Comparison of ENCODE assay signal across 9 cellular contexts in the genomic region with DNA sequence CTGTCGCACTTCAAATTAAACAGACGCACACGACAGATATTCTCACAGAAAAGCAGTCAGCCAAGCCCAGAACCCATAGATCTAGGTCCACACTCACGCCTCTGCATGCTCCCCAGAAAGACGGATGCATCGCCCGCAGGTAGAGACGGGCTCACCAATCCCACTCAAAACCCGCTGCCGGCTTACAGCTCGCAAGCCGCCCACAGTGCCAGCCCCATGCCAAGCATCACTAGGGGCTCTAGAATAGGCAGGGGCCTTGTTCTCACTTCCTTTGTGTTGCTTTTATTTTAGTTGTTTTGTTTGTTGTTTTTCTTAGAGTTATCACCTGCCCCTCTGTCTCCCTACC. TPM values are rescaled to one million over a fixed set of nuclear protein-coding genes. Genes with fewer than 3 reads are reported as not detected.
DNase-seq lines count a peak whose midpoint lies in the region; ATAC-seq and TF ChIP-seq lines count a peak whose summit lies in the region.
"Had no signal": no experiment of that assay in that cellular context is flagged by ENCODE, and none has a peak within 500 bp of the region (broad histone marks: within the 10 kb centered on the region; RNA-seq: fewer than 3 reads in every experiment).

No MANE protein-coding gene starts in this region.

- ATAC-seq in GM19397 (IDR thresholded peaks at IDR 0.05; ENCODE audit: unreplicated experiment): no peak
- no peak for ATAC-seq in GM21381 (IDR thresholded peaks at IDR 0.05; ENCODE audit: unreplicated experiment)

- H3K4me1 ChIP-seq in BLaER1 treated with 17β-estradiol and CSF1 and Interleukin-3, amounts not matched to agents 10 nM and 100 nM: peaks cover 5 to 12% (median 7%) of the 10 kb centered on the region in 10 experiments; a peak in 13 of 20 replicates
- H3K4me1 ChIP-seq in SJCRH30: no peaks in the 10 kb centered on the region
- no peaks in the 10 kb centered on the region for H3K4me1 ChIP-seq in esophagus (ENCODE audit: control insufficient read depth in 2 of 2, insufficient read depth in 2 of 2, low read length in 1 of 2)
- peaks cover 16% of the 10 kb centered on the region for H3K4me1 ChIP-seq in osteoblast (ENCODE audit: insufficient read depth, low read length)

- no peaks in the 10 kb centered on the region for H3K9me3 ChIP-seq in BLaER1 treated with 17β-estradiol and CSF1 and Interleukin-3, amounts not matched to agents 10 nM and 100 nM (replicated peaks in 1 of 11)
- no peaks in the 10 kb centered on the region for H3K9me3 ChIP-seq in SJCRH30 (replicated peaks)
- H3K9me3 ChIP-seq in esophagus (ENCODE audit: control insufficient read depth in 2 of 2, insufficient read depth in 1 of 2, low read depth in 1 of 2, low read length in 1 of 2): no peaks in the 10 kb centered on the region
- no peaks in the 10 kb centered on the region for H3K9me3 ChIP-seq in osteoblast (ENCODE audit: low read depth, low read length)

- DNase-seq in SJCRH30 (no peak), osteoblast (ENCODE audit: insufficient read length, low spot score, missing footprints) (no peak), NCI-H1092 treated with DMSO at 0.1 percent for 48 hours (lab: John Stamatoyannopoulos, UW) (no peak), cerebellum (ENCODE audit: low spot score) (no peak)

- H3K79me2 ChIP-seq in osteoblast (ENCODE audit: insufficient read depth, low read length): peaks cover 47% of the 10 kb centered on the region

- peaks cover 0 to 11% (median 6%) of the 10 kb centered on the region in 11 experiments; a peak in 9 of 22 replicates for H4K20me1 ChIP-seq in BLaER1 treated with 17β-estradiol and CSF1 and Interleukin-3, amounts not matched to agents 10 nM and 100 nM
- peaks cover 12% of the 10 kb centered on the region for H4K20me1 ChIP-seq in osteoblast (ENCODE audit: insufficient read depth, low read length)

- WGBS in esophagus, 2 donors: 36 to 39% methylated on average over 12 of the region's 12 CpGs

- peak overlapping the region in 1 of 11 experiments; percentile 69; a peak in 2 of 22 replicates for H3K9ac ChIP-seq in BLaER1 treated with 17β-estradiol and CSF1 and Interleukin-3, amounts not matched to agents 10 nM and 100 nM

- peaks cover 39 to 53% (median 50%) of the 10 kb centered on the region in 11 experiments for H3K27me3 ChIP-seq in BLaER1 treated with 17β-estradiol and CSF1 and Interleukin-3, amounts not matched to agents 10 nM and 100 nM
- H3K27me3 ChIP-seq in SJCRH30 (no peaks in the 10 kb centered on the region), esophagus (ENCODE audit: control insufficient read depth in 1 of 2, insufficient read depth in 2 of 2, low read length in 2 of 2) (no peaks in the 10 kb centered on the region), osteoblast (ENCODE audit: insufficient read depth, low read length) (no peaks in the 10 kb centered on the region)

- H3K4me2 ChIP-seq in BLaER1 treated with 17β-estradiol and CSF1 and Interleukin-3, amounts not matched to agents 10 nM and 100 nM: peak overlapping the region; percentile 71 to 99 (median 89); a peak in 18 of 22 replicates
- peak overlapping the region; percentile 82 for H3K4me2 ChIP-seq in osteoblast (ENCODE audit: insufficient read depth, low read length)

- H3K27ac ChIP-seq in BLaER1 treated with 17β-estradiol and CSF1 and Interleukin-3, amounts not matched to agents 10 nM and 100 nM: no peak overlapping the region
- H3K27ac ChIP-seq in SJCRH30: no peak overlapping the region
- H3K27ac ChIP-seq in esophagus (ENCODE audit: low read depth in 2 of 2, low read length in 1 of 2): no peak overlapping the region
- no peak overlapping the region for H3K27ac ChIP-seq in osteoblast (ENCODE audit: low read depth, low read length)
- H3K27ac ChIP-seq: HL-60 had no signal

- H3K4me3 ChIP-seq in BLaER1 treated with 17β-estradiol and CSF1 and Interleukin-3, amounts not matched to agents 10 nM and 100 nM: peak overlapping the region; percentile 53 to 77 (median 66)
- H3K4me3 ChIP-seq in SJCRH30 (peak overlapping the region; percentile 74), esophagus (ENCODE audit: low read depth in 1 of 2, low read length in 2 of 2) (peak overlapping the region; percentile 49 to 50), osteoblast (ENCODE audit: insufficient read depth, low read length) (peak overlapping the region; percentile 91)

- no peak for TF ChIP-seq CTCF in osteoblast (IDR thresholded peaks at IDR 0.05; ENCODE audit: extremely low read depth, low read depth, low read length)

- peak overlapping the region; percentile 95 for H2AFZ ChIP-seq in osteoblast (ENCODE audit: low read length)

- H3K36me3 ChIP-seq in BLaER1 treated with 17β-estradiol and CSF1 and Interleukin-3, amounts not matched to agents 10 nM and 100 nM: no peaks in the 10 kb centered on the region
- H3K36me3 ChIP-seq in SJCRH30 (no peaks in the 10 kb centered on the region), esophagus (ENCODE audit: control insufficient read depth in 2 of 2, insufficient read depth in 2 of 2, low read length in 1 of 2) (no peaks in the 10 kb centered on the region), osteoblast (ENCODE audit: insufficient read depth, low read length) (no peaks in the 10 kb centered on the region)

RNA-seq across cellular contexts. Expression of a gene that starts 0.3 kb away (rescaled TPM):
- total RNA-seq in SJCRH30 (2014; rRNA removed; shearing (Covaris generic)): 64.2 and 66.0 TPM in 2 replicates
- polyA plus RNA-seq in esophagus: 1 to 10 TPM; 2.4 to 9.5 TPM
- total RNA-seq in osteoblast: 57.2 and 77.2 TPM in 2 replicates
- 82.1 TPM for total RNA-seq in cerebellum

RNA-seq across cellular contexts. Expression of a gene that starts 38.5 kb away (rescaled TPM):
- total RNA-seq in SJCRH30 (2014; rRNA removed; shearing (Covaris generic)): not detected in 2 replicates
- polyA plus RNA-seq in esophagus: 1 to 10 TPM; 1.0 TPM
- total RNA-seq in osteoblast (0.36 and 0.59 TPM in 2 replicates), cerebellum (11.1 TPM)

RNA-seq across cellular contexts. Expression of a gene that starts 56.0 kb away (rescaled TPM):
- 14.0 and 16.7 TPM in 2 replicates for total RNA-seq in SJCRH30 (2014; rRNA removed; shearing (Covaris generic))
- 10 to 100 TPM; 18.2 to 25.8 TPM for polyA plus RNA-seq in esophagus
- total RNA-seq in osteoblast: 3.2 and 5.4 TPM in 2 replicates
- 1.3 TPM for total RNA-seq in cerebellum
